ENCODE assay signal across 15 cellular contexts in the genomic region with DNA sequence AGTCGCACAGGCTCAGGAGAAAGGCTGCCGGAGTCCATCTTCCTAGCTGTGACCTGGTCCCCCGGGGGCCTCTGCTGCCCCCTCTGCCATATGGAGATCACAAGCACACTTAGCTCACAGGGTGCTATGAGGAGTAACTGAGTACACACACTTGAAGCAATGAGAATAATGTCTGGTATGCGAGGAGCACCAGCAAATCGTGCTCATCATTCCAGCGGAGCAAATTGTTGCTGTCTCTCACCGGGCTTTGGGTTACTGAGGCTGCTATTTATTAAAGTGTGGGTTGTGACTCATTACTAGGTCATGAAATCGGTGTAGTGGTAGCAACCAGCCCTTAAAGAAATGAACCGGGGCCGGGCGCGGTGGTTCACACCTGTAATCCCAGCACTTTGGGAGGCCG. TPM values are rescaled to one million over a fixed set of nuclear protein-coding genes. Genes with fewer than 3 reads are reported as not detected.
DNase-seq lines count a peak whose midpoint lies in the region; ATAC-seq, FAIRE-seq and TF ChIP-seq lines count a peak whose summit lies in the region.
"Had no signal": no experiment of that assay in that cellular context is flagged by ENCODE, and none has a peak within 500 bp of the region (broad histone marks: within the 10 kb centered on the region; RNA-seq: fewer than 3 reads in every experiment).

No MANE protein-coding gene starts in this region.

- H3K4me3 Mint-ChIP-seq in activated CD8-positive, alpha-beta T cell treated with anti-CD3 and anti-CD28 coated beads for 36 hours = no peak overlapping the region
- H3K4me3 Mint-ChIP-seq: activated CD8-positive, alpha-beta T cell treated with anti-CD3 and anti-CD28 coated beads, Interleukin-2, amount 10 ng/mL, durations not matched to agents 7 days and 5 days; activated naive CD4-positive, alpha-beta T cell treated with anti-CD3 and anti-CD28 coated beads, Interleukin-2, amount 50 U/mL, for 24 hours; memory B cell; stimulated activated naive CD8-positive, alpha-beta T cell treated with anti-CD3 and anti-CD28 coated beads, Interleukin-15, Interleukin-2, amounts not matched to agents 100 ng/mL and 50 ng/mL, for 24 hours had no signal

- H3K9me3 Mint-ChIP-seq in activated CD8-positive, alpha-beta T cell treated with anti-CD3 and anti-CD28 coated beads for 36 hours = no peaks in the 10 kb centered on the region
- H3K9me3 Mint-ChIP-seq: activated naive CD4-positive, alpha-beta T cell treated with anti-CD3 and anti-CD28 coated beads, Interleukin-2, amount 50 U/mL, for 24 hours; memory B cell; stimulated activated naive CD8-positive, alpha-beta T cell treated with anti-CD3 and anti-CD28 coated beads, Interleukin-15, Interleukin-2, amounts not matched to agents 100 ng/mL and 50 ng/mL, for 24 hours had no signal

- H3K4me1 Mint-ChIP-seq in activated CD8-positive, alpha-beta T cell treated with anti-CD3 and anti-CD28 coated beads for 36 hours (ENCODE audit: low read depth) = no peaks in the 10 kb centered on the region
- H3K4me1 Mint-ChIP-seq: activated naive CD4-positive, alpha-beta T cell treated with anti-CD3 and anti-CD28 coated beads, Interleukin-2, amount 50 U/mL, for 24 hours had no signal

- no peak for ATAC-seq in activated CD8-positive, alpha-beta T cell treated with anti-CD3 and anti-CD28 coated beads for 36 hours
- no peak for ATAC-seq in HG03039 (IDR thresholded peaks at IDR 0.05; ENCODE audit: unreplicated experiment)
- ATAC-seq: activated CD8-positive, alpha-beta T cell treated with anti-CD3 and anti-CD28 coated beads, Interleukin-2, amount 10 ng/mL, durations not matched to agents 7 days and 5 days had no signal

- no peak for TF ChIP-seq POLR2A in GM12892 (IDR thresholded peaks at IDR 0.05; ENCODE audit: low read depth, low read length)

- no peak overlapping the region for H3K27ac Mint-ChIP-seq in activated CD8-positive, alpha-beta T cell treated with anti-CD3 and anti-CD28 coated beads for 36 hours
- H3K27ac Mint-ChIP-seq: activated CD8-positive, alpha-beta T cell treated with anti-CD3 and anti-CD28 coated beads, Interleukin-2, amount 10 ng/mL, durations not matched to agents 7 days and 5 days; activated naive CD4-positive, alpha-beta T cell treated with anti-CD3 and anti-CD28 coated beads, Interleukin-2, amount 50 U/mL, for 24 hours; memory B cell; stimulated activated naive CD8-positive, alpha-beta T cell treated with anti-CD3 and anti-CD28 coated beads, Interleukin-15, Interleukin-2, amounts not matched to agents 100 ng/mL and 50 ng/mL, for 24 hours had no signal

- H3K36me3 Mint-ChIP-seq in activated CD8-positive, alpha-beta T cell treated with anti-CD3 and anti-CD28 coated beads for 36 hours (ENCODE audit: low read depth) = no peaks in the 10 kb centered on the region
- H3K36me3 Mint-ChIP-seq: activated naive CD4-positive, alpha-beta T cell treated with anti-CD3 and anti-CD28 coated beads, Interleukin-2, amount 50 U/mL, for 24 hours; memory B cell had no signal

- CTCF ChIA-PET in activated CD8-positive, alpha-beta T cell treated with anti-CD3 and anti-CD28 coated beads for 36 hours (lab: Charles Lee) = no interaction called here

- POLR2A ChIA-PET in activated CD8-positive, alpha-beta T cell treated with anti-CD3 and anti-CD28 coated beads for 36 hours (lab: Charles Lee) = no interaction called here

- H3K27me3 Mint-ChIP-seq in activated CD8-positive, alpha-beta T cell treated with anti-CD3 and anti-CD28 coated beads for 36 hours = peaks cover 6% of the 10 kb centered on the region

- DNase-seq in Caki2 (ENCODE audit: low read depth) (peak; percentile 83), NCI-H226 (peak; percentile 65), choroid plexus epithelial cell (ENCODE audit: low read depth) (peak; percentile 93), myocyte (ENCODE audit: low read depth) (peak; percentile 91), COLO668 (lab: John Stamatoyannopoulos, UW; ENCODE audit: unreplicated experiment) (no peak), GM12892 (ENCODE audit: insufficient read length) (no peak)
- no peak for DNase-seq in activated CD8-positive, alpha-beta T cell treated with anti-CD3 and anti-CD28 coated beads for 36 hours
- DNase-seq: activated CD8-positive, alpha-beta T cell treated with anti-CD3 and anti-CD28 coated beads, Interleukin-2, amount 10 ng/mL, durations not matched to agents 7 days and 5 days; hippocampal formation; NCI-H2081; stimulated activated CD4-positive, alpha-beta T cell treated with anti-CD3 and anti-CD28 coated beads, Interleukin-4, amount 100 ng/mL, for 1 hour had no signal

- FAIRE-seq in GM12892 (lab: Jason Lieb, UNC) = no peak

- TF ChIP-seq CTCF in choroid plexus epithelial cell (conservative IDR thresholded peaks at IDR 0.05; ENCODE audit: low read depth, low read length) = peak; percentile 16
- no peak for TF ChIP-seq CTCF in activated CD8-positive, alpha-beta T cell treated with anti-CD3 and anti-CD28 coated beads for 36 hours (IDR thresholded peaks at IDR 0.05)

- in situ Hi-C loops in Caki2 (cut with HindIII; ENCODE audit: low pct_unique_long_range_greater_than_20kb, low sequenced_read_pairs) = no loop called here

- intact Hi-C loops in activated CD8-positive, alpha-beta T cell treated with anti-CD3 and anti-CD28 coated beads for 36 hours (cut with micrococcal nuclease) = no loop called here

- no peak overlapping the region for H3K4me3 ChIP-seq in choroid plexus epithelial cell (ENCODE audit: low read depth, low read length)

RNA-seq across cellular contexts. Expression of a gene that starts 48.1 kb away (rescaled TPM):
- total RNA-seq in Caki2 (2014; rRNA removed; shearing (Covaris generic); ENCODE audit: low replicate concordance) = 706 and 822 TPM in 2 replicates
- 408 and 477 TPM in 2 replicates for total RNA-seq in myocyte
- polyA plus RNA-seq in myocyte (2012) = 168 TPM
- total RNA-seq in activated CD8-positive, alpha-beta T cell treated with anti-CD3 and anti-CD28 coated beads for 36 hours = 100 to 1,000 TPM; 389 to 392 TPM
- 282 TPM for polyA plus RNA-seq in GM12892 (2012; ENCODE audit: missing spikeins)

Comparison
In these comparisons a context has a peak if more than half of its experiments do, and no peak if none do; other contexts are left out.
1. DNase-seq: peak in Caki2 (single experiment), NCI-H226 (single experiment), choroid plexus epithelial cell (single experiment) and myocyte (single experiment); none in COLO668 (single experiment), activated CD8-positive, alpha-beta T cell treated with anti-CD3 and anti-CD28 coated beads for 36 hours (single experiment) and GM12892 (single experiment).